Comparison of ENCODE assay signal across 12 cellular contexts in the genomic region with DNA sequence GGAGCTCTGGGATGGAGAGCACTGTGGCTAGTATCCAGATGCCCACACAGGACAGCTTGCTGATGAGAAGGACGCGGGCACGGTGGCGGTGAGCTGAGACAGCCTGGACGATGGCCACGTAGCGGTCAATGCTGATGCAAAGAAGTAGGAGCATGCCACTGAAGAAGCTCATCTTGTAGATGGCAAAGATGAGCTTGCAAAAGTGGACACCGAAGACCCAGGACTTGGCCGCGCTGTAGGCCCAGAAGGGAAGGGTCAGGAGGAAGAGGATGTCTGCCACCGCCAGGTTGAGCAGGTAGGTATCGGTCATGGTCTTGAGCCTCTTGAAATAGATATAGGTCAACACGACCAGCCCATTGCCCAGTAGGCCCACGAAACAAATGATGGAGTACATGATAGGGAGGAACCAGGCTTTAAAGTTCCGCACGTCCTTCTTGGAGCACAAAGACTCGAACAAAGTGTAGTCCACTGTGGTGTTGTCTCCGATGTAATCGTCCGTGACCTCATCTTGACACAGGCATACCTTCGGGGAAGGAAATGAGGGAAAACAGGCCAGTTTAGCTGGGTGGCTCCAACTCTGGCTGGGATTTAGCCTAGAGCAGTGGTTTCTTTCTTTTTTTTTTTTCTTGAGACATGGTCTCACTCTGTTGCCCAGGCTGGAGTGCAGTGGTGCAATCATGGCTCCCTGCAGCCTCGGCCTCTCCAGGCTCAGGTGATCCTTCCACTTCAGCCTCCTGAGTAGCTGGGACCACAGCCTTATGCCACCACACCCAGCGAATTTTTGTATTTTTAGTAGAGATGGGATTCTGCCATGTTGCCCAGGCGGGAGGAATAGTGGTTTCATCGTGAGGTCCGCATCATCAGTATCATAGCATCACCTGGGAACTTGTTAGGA. TPM values are rescaled to one million over a fixed set of nuclear protein-coding genes. Genes with fewer than 3 reads are reported as not detected.
DNase-seq lines count a peak whose midpoint lies in the region; ATAC-seq, FAIRE-seq and TF ChIP-seq lines count a peak whose summit lies in the region.
"Had no signal": no experiment of that assay in that cellular context is flagged by ENCODE, and none has a peak within 500 bp of the region (broad histone marks: within the 10 kb centered on the region; RNA-seq: fewer than 3 reads in every experiment).

No MANE protein-coding gene starts in this region.

- FAIRE-seq in A549 (lab: Jason Lieb, UNC) (no peak), GM12891 (lab: Jason Lieb, UNC) (no peak), frontal cortex (lab: Jason Lieb, UNC) (no peak)
- FAIRE-seq: urothelium cell line had no signal

- peaks cover 85% of the 10 kb centered on the region for H3K4me1 ChIP-seq in A549

- peak overlapping the region; percentile 95 to 99 for H3K27ac ChIP-seq in A549

- TF ChIP-seq CTCF in A549 (IDR thresholded peaks at IDR 0.05) (no peak), nephron (IDR thresholded peaks at IDR 0.05; ENCODE audit: unreplicated experiment in 3 of 3) (no peak)

- no peak for ATAC-seq in A549
- no peak for ATAC-seq in HG02798 (IDR thresholded peaks at IDR 0.05; ENCODE audit: poor library complexity, unreplicated experiment)

- 95% methylated on average over 26 of the region's 26 CpGs for WGBS in A549 (ENCODE audit: missing lambda C conversion rate)

- CTCF ChIA-PET in A549 (lab: Yijun Ruan, JAX), result interaction anchor here (0.6 to 26.0 kb wide), 19 partner anchors 21 to 1110 kb away, joined by 3 to 1144 read pairs (median 4); partner anchors contain the start of genes GJD3, IGFBP4 and TOP2A

- H3K36me3 Mint-ChIP-seq in activated naive CD8-positive, alpha-beta T cell treated with anti-CD3 and anti-CD28 coated beads for 36 hours, result peaks cover 88% of the 10 kb centered on the region
- H3K36me3 Mint-ChIP-seq in nephron (ENCODE audit: low read depth), result no peaks in the 10 kb centered on the region

- POLR2A ChIA-PET in A549 (lab: Yijun Ruan, JAX), result interaction anchor here (1.0 to 3.8 kb wide), 5 partner anchors 12 to 92 kb away, joined by 3 to 21 read pairs (median 4); partner anchors contain the start of gene SMARCE1

- H3K9me3 ChIP-seq in A549, result no peaks in the 10 kb centered on the region

- H3K4me2 ChIP-seq in A549, result no peak overlapping the region

- no peaks in the 10 kb centered on the region for H3K9me3 Mint-ChIP-seq in activated naive CD8-positive, alpha-beta T cell treated with anti-CD3 and anti-CD28 coated beads for 36 hours
- H3K9me3 Mint-ChIP-seq in nephron, result no peaks in the 10 kb centered on the region

- no peak for TF ChIP-seq EP300 in A549 (IDR thresholded peaks at IDR 0.05)

- no peak for DNase-seq in A549 (ENCODE audit: low read depth in 1 of 2, low spot score in 1 of 2)
- DNase-seq in GM12891 (ENCODE audit: insufficient read length, low spot score), result no peak
- DNase-seq in activated naive CD8-positive, alpha-beta T cell treated with anti-CD3 and anti-CD28 coated beads for 36 hours, result no peak
- DNase-seq in NCI-H510A (lab: John Stamatoyannopoulos, UW), result no peak
- DNase-seq in frontal cortex (ENCODE audit: low spot score in 2 of 2), result no peak
- DNase-seq in globus pallidus (ENCODE audit: low spot score), result no peak
- DNase-seq: activated gamma-delta T cell treated with Interleukin-2 at 50 U/mL for 16 hours; effector memory CD4-positive, alpha-beta T cell; NCI-H1417 treated with DMSO at 0.1 percent for 48 hours had no signal

- TF ChIP-seq POLR2A in A549 (IDR thresholded peaks at IDR 0.05; ENCODE audit: low read length), result no peak
- peak; percentile 86 for TF ChIP-seq POLR2A in GM12891 (IDR thresholded peaks at IDR 0.05; ENCODE audit: low read depth, low read length)

- peak overlapping the region; percentile 56 for H3K4me3 Mint-ChIP-seq in activated naive CD8-positive, alpha-beta T cell treated with anti-CD3 and anti-CD28 coated beads for 36 hours
- H3K4me3 Mint-ChIP-seq in nephron, result peak overlapping the region in 1 of 3 experiments; percentile 26

- H3K4me3 ChIP-seq in A549, result no peak overlapping the region

- peak overlapping the region; percentile 86 for H3K27ac Mint-ChIP-seq in activated naive CD8-positive, alpha-beta T cell treated with anti-CD3 and anti-CD28 coated beads for 36 hours
- peak overlapping the region in 2 of 3 experiments; percentile 98 for H3K27ac Mint-ChIP-seq in nephron

- no peaks in the 10 kb centered on the region for H3K27me3 Mint-ChIP-seq in activated naive CD8-positive, alpha-beta T cell treated with anti-CD3 and anti-CD28 coated beads for 36 hours
- H3K27me3 Mint-ChIP-seq in nephron (ENCODE audit: low read depth), result peaks cover 5% of the 10 kb centered on the region

- peaks cover 86% of the 10 kb centered on the region for H3K4me1 Mint-ChIP-seq in activated naive CD8-positive, alpha-beta T cell treated with anti-CD3 and anti-CD28 coated beads for 36 hours
- H3K4me1 Mint-ChIP-seq in nephron, result peaks cover 97% of the 10 kb centered on the region

- no peak for TF ChIP-seq RAD21 in A549 (conservative IDR thresholded peaks at IDR 0.05 in 1 of 2, IDR thresholded peaks at IDR 0.05 in 1 of 2)

TF ChIP-seq in A549, 52 proteins besides CTCF, POLR2A, EP300 and RAD21:
- TF ChIP-seq EHF (CRISPR knock-in tag; IDR thresholded peaks at IDR 0.05), result peak; percentile 7; the same call in 1 of the 2 replicates
- peak; percentile 10 for TF ChIP-seq MAFK (IDR thresholded peaks at IDR 0.05; ENCODE audit: partially characterized antibody)
- TF ChIP-seq ZNF302 (CRISPR knock-in tag; IDR thresholded peaks at IDR 0.05), result no peak

TF ChIP-seq in GM12891, 5 proteins besides CTCF, POLR2A, EP300 and RAD21:
- TF ChIP-seq POLR2AphosphoS5 (IDR thresholded peaks at IDR 0.05; ENCODE audit: low read depth, low read length) (peak; percentile 91), POU2F2 (IDR thresholded peaks at IDR 0.05; ENCODE audit: low read depth, low read length) (no peak; the same call in 1 of the 2 replicates)

RNA-seq across cellular contexts. Expression of gene CCR7, which starts 9.7 kb away (rescaled TPM):
- 1.4 and 1.9 TPM in 2 replicates for polyA plus RNA-seq in A549 (2011; rRNA removed)
- polyA plus RNA-seq in A549 (2012; cell fraction: cytosol; rRNA removed), result 0.79 and 1.5 TPM in 2 replicates
- 3.0 and 3.2 TPM in 2 replicates for polyA plus RNA-seq in A549 (2012; cell fraction: nucleus; rRNA removed)
- 0.72 to 0.84 TPM (median 0.76 TPM) in 3 replicates for polyA plus RNA-seq in A549 (2017; fragmentation: RNase III; extraction: RNeasy Plus Mini Kit Qiagen cat#74134 plus additional on column Dnase treatment)
- polyA minus RNA-seq in A549 (2011; rRNA and poly(A)+ RNA removed), result 1.7 and 3.3 TPM in 2 replicates
- 156 TPM for polyA plus RNA-seq in GM12891 (2012; ENCODE audit: low read depth, missing spikeins)
- 100 to 1,000 TPM; 260 to 274 TPM for total RNA-seq in activated naive CD8-positive, alpha-beta T cell treated with anti-CD3 and anti-CD28 coated beads for 36 hours
- not detected for total RNA-seq in frontal cortex

RNA-seq across cellular contexts. Expression of gene TNS4, which starts 54.1 kb away (rescaled TPM):
- polyA plus RNA-seq in A549 (2011; rRNA removed) (24.2 and 45.9 TPM in 2 replicates), A549 (2017; fragmentation: RNase III; extraction: RNeasy Plus Mini Kit Qiagen cat#74134 plus additional on column Dnase treatment) (61.6 to 75.9 TPM (median 73.5 TPM) in 3 replicates)
- polyA plus RNA-seq in A549 (2012; cell fraction: cytosol; rRNA removed), result 18.0 and 30.2 TPM in 2 replicates
- polyA plus RNA-seq in A549 (2012; cell fraction: nucleus; rRNA removed), result 83.8 and 125 TPM in 2 replicates
- polyA minus RNA-seq in A549 (2011; rRNA and poly(A)+ RNA removed), result 62.8 and 79.7 TPM in 2 replicates
- 0.22 TPM for polyA plus RNA-seq in GM12891 (2012; ENCODE audit: low read depth, missing spikeins)
- total RNA-seq in activated naive CD8-positive, alpha-beta T cell treated with anti-CD3 and anti-CD28 coated beads for 36 hours, result 1 to 10 TPM; 7.3 to 7.6 TPM
- total RNA-seq in frontal cortex, result not detected

Comparison
In these comparisons a context has a peak if more than half of its experiments do, and no peak if none do; other contexts are left out.
1. RNA of gene CCR7, which starts 9.7 kb away (total RNA-seq): 260 to 274 TPM in activated naive CD8-positive, alpha-beta T cell treated with anti-CD3 and anti-CD28 coated beads for 36 hours; not detected in frontal cortex (single experiment); every median in the first group is over 100 times any median in the second.